1 cellular context compared by ENCODE assay signal in the genomic region with DNA sequence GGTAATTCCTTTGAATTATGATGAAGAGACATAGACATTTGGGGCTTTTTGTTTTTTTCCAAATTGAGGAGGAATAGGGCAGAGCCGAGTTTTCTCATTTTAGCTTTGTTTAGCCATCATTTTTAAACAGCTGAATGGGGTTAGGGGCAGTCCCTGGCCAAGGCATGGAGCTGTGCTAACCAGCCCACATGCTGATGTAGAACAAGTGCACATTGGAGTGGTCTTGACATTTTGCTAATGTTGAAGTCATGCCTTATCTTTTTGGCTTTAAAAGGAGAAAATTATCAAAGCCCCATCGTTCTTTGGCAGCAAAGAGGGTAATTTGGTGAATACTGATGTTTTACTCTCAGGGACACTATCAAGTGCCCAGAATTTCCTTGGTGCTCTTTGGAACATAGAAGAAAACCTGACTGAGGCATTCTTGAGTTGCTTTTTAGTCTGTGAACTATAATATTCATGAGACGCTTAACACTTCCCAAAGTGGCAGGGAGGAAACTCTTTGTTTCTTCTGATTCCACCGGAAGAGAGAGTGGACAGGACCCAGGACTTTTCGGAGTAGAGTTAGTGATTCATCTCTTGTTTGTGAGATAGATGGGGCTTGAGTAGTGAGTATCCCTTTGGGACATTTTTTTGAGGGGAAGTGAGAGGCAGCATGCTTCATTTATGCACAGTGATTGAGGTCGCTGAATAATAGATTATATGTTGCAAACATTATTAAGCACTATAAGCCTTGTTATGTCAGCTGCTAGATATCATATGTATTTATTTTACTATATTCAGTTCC.
TF ChIP-seq lines count a peak whose summit lies in the region.

No MANE protein-coding gene starts in this region.

TF ChIP-seq in HepG2, 621 proteins besides CTCF, POLR2A, EP300 and RAD21:
- TF ChIP-seq ZNF383 (CRISPR knock-in tag; IDR thresholded peaks at IDR 0.05; ENCODE audit: borderline replicate concordance), result no peak
- TF ChIP-seq, protein P1, sequence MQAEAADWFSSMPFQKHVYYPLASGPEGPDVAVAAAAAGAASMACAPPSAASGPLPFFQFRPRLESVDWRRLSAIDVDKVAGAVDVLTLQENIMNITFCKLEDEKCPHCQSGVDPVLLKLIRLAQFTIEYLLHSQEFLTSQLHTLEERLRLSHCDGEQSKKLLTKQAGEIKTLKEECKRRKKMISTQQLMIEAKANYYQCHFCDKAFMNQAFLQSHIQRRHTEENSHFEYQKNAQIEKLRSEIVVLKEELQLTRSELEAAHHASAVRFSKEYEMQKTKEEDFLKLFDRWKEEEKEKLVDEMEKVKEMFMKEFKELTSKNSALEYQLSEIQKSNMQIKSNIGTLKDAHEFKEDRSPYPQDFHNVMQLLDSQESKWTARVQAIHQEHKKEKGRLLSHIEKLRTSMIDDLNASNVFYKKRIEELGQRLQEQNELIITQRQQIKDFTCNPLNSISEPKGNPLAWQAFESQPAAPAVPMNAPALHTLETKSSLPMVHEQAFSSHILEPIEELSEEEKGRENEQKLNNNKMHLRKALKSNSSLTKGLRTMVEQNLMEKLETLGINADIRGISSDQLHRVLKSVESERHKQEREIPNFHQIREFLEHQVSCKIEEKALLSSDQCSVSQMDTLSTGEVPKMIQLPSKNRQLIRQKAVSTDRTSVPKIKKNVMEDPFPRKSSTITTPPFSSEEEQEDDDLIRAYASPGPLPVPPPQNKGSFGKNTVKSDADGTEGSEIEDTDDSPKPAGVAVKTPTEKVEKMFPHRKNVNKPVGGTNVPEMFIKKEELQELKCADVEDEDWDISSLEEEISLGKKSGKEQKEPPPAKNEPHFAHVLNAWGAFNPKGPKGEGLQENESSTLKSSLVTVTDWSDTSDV (CRISPR knock-in tag; IDR thresholded peaks at IDR 0.05), result no peak
- no peak for TF ChIP-seq TCF7L2 (IDR thresholded peaks at IDR 0.05; ENCODE audit: low read depth, low read length)
- TF ChIP-seq ZSCAN30 (CRISPR knock-in tag; IDR thresholded peaks at IDR 0.05), result no peak
- no peak for TF ChIP-seq ZNF747 (CRISPR knock-in tag; IDR thresholded peaks at IDR 0.05; ENCODE audit: borderline replicate concordance)
- TF ChIP-seq ZNF432 (CRISPR knock-in tag; IDR thresholded peaks at IDR 0.05; ENCODE audit: borderline replicate concordance), result no peak
- TF ChIP-seq, protein P2, sequence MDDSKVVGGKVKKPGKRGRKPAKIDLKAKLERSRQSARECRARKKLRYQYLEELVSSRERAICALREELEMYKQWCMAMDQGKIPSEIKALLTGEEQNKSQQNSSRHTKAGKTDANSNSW (CRISPR knock-in tag; IDR thresholded peaks at IDR 0.05; ENCODE audit: borderline replicate concordance), result no peak
- no peak for TF ChIP-seq KLF15 (CRISPR knock-in tag; IDR thresholded peaks at IDR 0.05; ENCODE audit: borderline replicate concordance)
- TF ChIP-seq TCF7 (IDR thresholded peaks at IDR 0.05; ENCODE audit: low read depth), result no peak
TF ChIP-seq in HepG2: peak in this region for 0.
